21 cellular contexts compared by ENCODE assay signal in the genomic region with DNA sequence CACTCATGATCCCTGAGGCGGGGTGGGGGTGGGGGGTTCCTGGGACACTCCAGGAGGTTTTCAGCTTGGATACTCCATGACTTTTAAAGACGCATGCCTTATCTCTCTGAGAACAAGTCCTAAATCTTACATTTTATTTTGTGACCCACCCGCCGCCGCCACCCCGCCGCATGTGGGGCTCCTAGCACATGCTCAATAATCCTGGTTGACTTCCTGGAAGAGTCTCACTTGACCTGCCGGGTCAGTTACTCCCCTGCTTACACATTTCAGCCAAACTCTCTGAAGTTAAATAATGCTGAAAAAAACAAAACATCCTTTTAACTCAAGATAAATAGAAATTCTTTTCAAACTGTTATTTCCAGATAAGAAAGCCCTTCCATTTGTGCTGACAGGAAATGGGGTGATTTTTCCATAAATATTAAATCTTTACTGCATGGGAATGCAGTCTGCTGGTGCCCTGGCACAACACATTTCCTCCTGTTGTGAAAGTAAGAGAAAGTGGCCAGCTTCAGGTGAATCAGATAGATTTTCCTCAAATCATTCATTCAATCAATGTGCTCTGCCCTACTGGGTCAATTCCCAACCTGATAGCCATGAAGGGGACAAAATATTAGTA.
"Had no signal": no experiment of that assay in that cellular context is flagged by ENCODE, and none has a peak within 500 bp of the region (broad histone marks: within the 10 kb centered on the region; RNA-seq: fewer than 3 reads in every experiment).

No MANE protein-coding gene starts in this region.

- ATAC-seq: K562, Panc1 had no signal

- H3K4me2 ChIP-seq: KMS-11, SK-N-SH had no signal

- H3K9me3 ChIP-seq: SK-N-SH had no signal

- DNase-seq: Kasumi-1, MM.1S, NCI-H1092 treated with DMSO at 0.1 percent for 48 hours, NCI-H1436, NCI-H187, NCI-H2029, NCI-H2081 treated with DMSO at 0.1 percent for 48 hours, NCI-H2171, NCI-H226, NCI-H446, NCI-H510A, NCI-H524 treated with DMSO at 0.1 percent for 48 hours, NCI-H69, NCI-H774, SHP77, SK-N-SH had no signal

- H3K36me3 Mint-ChIP-seq: IgD-negative memory B cell had no signal

- H3K9ac ChIP-seq: KMS-11, SK-N-SH had no signal

- FAIRE-seq: K562 had no signal

- H3K4me3 Mint-ChIP-seq: IgD-negative memory B cell had no signal

- H3K27me3 Mint-ChIP-seq: IgD-negative memory B cell had no signal

- H3K27ac Mint-ChIP-seq: IgD-negative memory B cell had no signal

- H3K4me3 ChIP-seq: K562 had no signal

- H3K27ac ChIP-seq: KMS-11, RWPE1 had no signal
